In genomic region chr9:137670391-137671195, GRCh38 we compare ENCODE assay signal across 9 cellular contexts. TPM values are rescaled to one million over a fixed set of nuclear protein-coding genes. Genes with fewer than 3 reads are reported as not detected.
A peak's percentile ranks its signal among the peaks of the same experiment; 100 is the strongest.
DNase-seq lines count a peak whose midpoint lies in the region; ATAC-seq and TF ChIP-seq lines count a peak whose summit lies in the region.
"Had no signal": no experiment of that assay in that cellular context is flagged by ENCODE, and none has a peak within 500 bp of the region (broad histone marks: within the 10 kb centered on the region; RNA-seq: fewer than 3 reads in every experiment).

No MANE protein-coding gene starts in this region.

- no peak overlapping the region for H3K4me3 Mint-ChIP-seq in Caco-2 (ENCODE audit: unreplicated experiment)

- H4K20me1 ChIP-seq in PC-3 (ENCODE audit: low read length) = no peaks in the 10 kb centered on the region; the same call in 1 of the 2 replicates

- H3K4me3 ChIP-seq in Caco-2 (ENCODE audit: low read depth, low read length) (no peak overlapping the region), PC-3 (ENCODE audit: low read length) (no peak overlapping the region), cardiac muscle cell (no peak overlapping the region), neuronal stem cell (ENCODE audit: low read length in 2 of 2) (no peak overlapping the region)

- H3K4me2 ChIP-seq in PC-3 (ENCODE audit: low read length) = no peak overlapping the region
- peak overlapping the region; percentile 57 for H3K4me2 ChIP-seq in neuronal stem cell (ENCODE audit: insufficient read depth, low read length, poor library complexity, severe bottlenecking)

- H2AK5ac ChIP-seq in neuronal stem cell (ENCODE audit: low read depth, low read length) = no peak overlapping the region

- H3K27me3 ChIP-seq in Caco-2 (replicated peaks; ENCODE audit: control insufficient read depth, insufficient read depth, low read length) = no peaks in the 10 kb centered on the region
- no peaks in the 10 kb centered on the region for H3K27me3 ChIP-seq in PC-3 (ENCODE audit: low read length)
- H3K27me3 ChIP-seq in cardiac muscle cell = no peaks in the 10 kb centered on the region
- no peaks in the 10 kb centered on the region for H3K27me3 ChIP-seq in neuronal stem cell (ENCODE audit: control insufficient read depth in 3 of 3, insufficient read depth in 3 of 3, low read depth in 1 of 3, low read length in 3 of 3)

- H3K9me3 Mint-ChIP-seq in Caco-2 (ENCODE audit: unreplicated experiment) = no peaks in the 10 kb centered on the region

- no peak overlapping the region for H2BK120ac ChIP-seq in neuronal stem cell (ENCODE audit: low read depth, low read length)

- H2BK5ac ChIP-seq in neuronal stem cell (ENCODE audit: low read length) = no peak overlapping the region

- no peaks in the 10 kb centered on the region for H3F3A ChIP-seq in PC-3 (ENCODE audit: low read length, unreplicated experiment)

- H3K79me1 ChIP-seq in neuronal stem cell (ENCODE audit: low read depth, low read length) = peaks cover 14% of the 10 kb centered on the region

- H4K8ac ChIP-seq in neuronal stem cell (ENCODE audit: low read depth, low read length) = peak overlapping the region; percentile 7

- H3K79me2 ChIP-seq in PC-3 (ENCODE audit: low read length) = peaks cover 52% of the 10 kb centered on the region

- H3K36me3 Mint-ChIP-seq in Caco-2 (ENCODE audit: insufficient read depth, unreplicated experiment) = peaks cover 37% of the 10 kb centered on the region

- BruUV-seq in Caco-2 (replicated peaks; lab: Mats Ljungman, UMichigan) = no TSS peak
- BruUV-seq in PC-3 (replicated peaks; lab: Mats Ljungman, UMichigan) = no TSS peak

- H3K9me2 ChIP-seq in PC-3 (replicated peaks; ENCODE audit: low read length) = no peaks in the 10 kb centered on the region

- peak overlapping the region; percentile 78 for H3K18ac ChIP-seq in neuronal stem cell (ENCODE audit: low read length)

- H3K27ac ChIP-seq in PC-3 (ENCODE audit: low read length) = no peak overlapping the region
- peak overlapping the region; percentile 35 for H3K27ac ChIP-seq in cardiac muscle cell
- H3K27ac ChIP-seq in neuronal stem cell (replicated peaks; ENCODE audit: low read length) = peak overlapping the region; percentile 54

- H4K91ac ChIP-seq in neuronal stem cell (ENCODE audit: low read depth, low read length, poor library complexity) = no peak overlapping the region

- H3K27me3 Mint-ChIP-seq in Caco-2 (ENCODE audit: insufficient read depth, unreplicated experiment) = no peaks in the 10 kb centered on the region

- H2AFZ ChIP-seq in PC-3 (ENCODE audit: low read length) = no peak overlapping the region
- H2AFZ ChIP-seq in neuronal stem cell (ENCODE audit: low read length) = peak overlapping the region; percentile 21

- H3K4me1 ChIP-seq in Caco-2 (no peaks in the 10 kb centered on the region), PC-3 (ENCODE audit: insufficient read depth, low read length) (no peaks in the 10 kb centered on the region; the same call in 1 of the 2 replicates), cardiac muscle cell (ENCODE audit: low read depth) (peaks cover 44% of the 10 kb centered on the region), neuronal stem cell (ENCODE audit: control insufficient read depth in 2 of 2, insufficient read depth in 1 of 2, low read depth in 1 of 2, low read length in 2 of 2) (peaks cover 36 to 60% of the 10 kb centered on the region in 2 donors)

- H3K27ac Mint-ChIP-seq in Caco-2 (ENCODE audit: unreplicated experiment) = peak overlapping the region; percentile 46

- CTCF ChIA-PET in Caco-2 (lab: Charles Lee) (interaction anchor here (0.8 kb wide), 1 partner anchor 11 kb away, joined by 15 read pairs; no protein-coding TSS in a partner anchor), PC-3 (lab: Charles Lee) (interaction anchor here (0.8 kb wide), 1 partner anchor 136 kb away, joined by 5 read pairs; no protein-coding TSS in a partner anchor)

- TF ChIP-seq CTCF in Caco-2 (IDR thresholded peaks at IDR 0.05; ENCODE audit: insufficient read depth in 1 of 2, low read depth in 1 of 2, low read length in 1 of 2, severe bottlenecking in 1 of 2, unreplicated experiment in 1 of 2) (no peak), PC-3 (conservative IDR thresholded peaks at IDR 0.05; ENCODE audit: low read depth, low read length) (no peak), cardiac muscle cell (IDR thresholded peaks at IDR 0.05; ENCODE audit: low read depth, low read length) (no peak)

- H2BK12ac ChIP-seq in neuronal stem cell (ENCODE audit: low read length) = no peak overlapping the region

- H2BK15ac ChIP-seq in neuronal stem cell (ENCODE audit: low read length) = peak overlapping the region; percentile 40

- H3K4ac ChIP-seq in neuronal stem cell (ENCODE audit: low read length) = no peak overlapping the region

- no peaks in the 10 kb centered on the region for H3K9me3 ChIP-seq in Caco-2
- H3K9me3 ChIP-seq in PC-3 (ENCODE audit: low read length) = no peaks in the 10 kb centered on the region
- no peaks in the 10 kb centered on the region for H3K9me3 ChIP-seq in cardiac muscle cell (ENCODE audit: low read depth)
- H3K9me3 ChIP-seq in neuronal stem cell (replicated peaks in 1 of 2; ENCODE audit: control insufficient read depth in 2 of 2, insufficient read depth in 1 of 2, low read depth in 1 of 2, low read length in 2 of 2) = no peaks in the 10 kb centered on the region

- peaks cover 18% of the 10 kb centered on the region for H3K4me1 Mint-ChIP-seq in Caco-2 (ENCODE audit: low read depth, unreplicated experiment)

- H3K14ac ChIP-seq in neuronal stem cell (ENCODE audit: low read length) = peak overlapping the region; percentile 77

- POLR2A ChIA-PET in Caco-2 (lab: Charles Lee) (interaction anchor here (0.5 kb wide), 1 partner anchor 70 kb away, joined by 3 read pairs; no protein-coding TSS in a partner anchor), PC-3 (lab: Charles Lee; ENCODE audit: unreplicated experiment) (no interaction called here)

- H3K9ac ChIP-seq in PC-3 (ENCODE audit: low read length) (no peak overlapping the region), neuronal stem cell (ENCODE audit: low read depth, low read length, poor library complexity) (peak overlapping the region; percentile 56)

- peak overlapping the region; percentile 22 for H3K23ac ChIP-seq in neuronal stem cell (ENCODE audit: low read depth, low read length, poor library complexity)

- intact Hi-C loops in Caco-2 (cut with micrococcal nuclease; ENCODE audit: unreplicated experiment) = no loop called here
- intact Hi-C loops in PC-3 (cut with micrococcal nuclease) = no loop called here

- 0 out of 2 replicates have a peak, but pooled peaks cover 1% of the 10 kb centered on the region for H3K36me3 ChIP-seq in Caco-2 (ENCODE audit: control insufficient read depth, insufficient read depth, low read length)
- no peaks in the 10 kb centered on the region; the same call in 1 of the 2 replicates for H3K36me3 ChIP-seq in PC-3 (ENCODE audit: low read depth, low read length)
- H3K36me3 ChIP-seq in cardiac muscle cell = no peaks in the 10 kb centered on the region
- peaks cover 2 to 22% of the 10 kb centered on the region in 2 donors for H3K36me3 ChIP-seq in neuronal stem cell (replicated peaks in 1 of 2; ENCODE audit: control insufficient read depth in 2 of 2, insufficient read depth in 2 of 2, low read length in 2 of 2)

- peak; percentile 76 for ATAC-seq in PC-3

- WGBS in neuronal stem cell (ENCODE audit: extremely low coverage in 2 of 2, insufficient read length in 2 of 2, insufficient replicate concordance in 1 of 2), 2 donors = no CpG with 5 or more reads among the region's 25 CpGs

- DNase-seq in Caco-2 (no peak), PC-3 (no peak), cardiac muscle cell (ENCODE audit: low read depth in 1 of 2, low spot score in 1 of 2) (peak in 1 of 2 donors; percentile 52), neuronal stem cell (ENCODE audit: low spot score) (peak; percentile 56), EL (no peak), midbrain (lab: John Stamatoyannopoulos, UW) (no peak), NCI-H69 (lab: John Stamatoyannopoulos, UW) (no peak)
- DNase-seq in activated effector memory CD4-positive, alpha-beta T cell treated with anti-CD3 and anti-CD28 coated beads, Interleukin-2, amount 50 U/mL, for 16 hours = no peak
- DNase-seq: NCI-H524 had no signal

RNA-seq across cellular contexts. Expression of gene EHMT1, which starts 51.8 kb away (rescaled TPM):
- total RNA-seq in Caco-2 (2022) (92.3 and 92.9 TPM in 2 replicates), PC-3 (2014; rRNA removed) (42.8 and 76.3 TPM in 2 replicates), cardiac muscle cell (65.7 and 93.8 TPM in 2 replicates)
- 55.5 and 60.3 TPM in 2 replicates for polyA plus RNA-seq in cardiac muscle cell
- polyA plus RNA-seq in neuronal stem cell (2013, experiment 1 of 2) = 50.1 TPM
- polyA plus RNA-seq in neuronal stem cell (2013, experiment 2 of 2) = 50.3 TPM
